ENCODE assay signal across 1 cellular context in genomic region chr19:43503501-43504425, GRCh38.
TF ChIP-seq lines count a peak whose summit lies in the region.

No MANE protein-coding gene starts in this region.

TF ChIP-seq in WTC11, 78 proteins besides CTCF, POLR2A, EP300 and RAD21 (continued from another document):
- TF ChIP-seq ARID4B (CRISPR knock-in tag; IDR thresholded peaks at IDR 0.05; ENCODE audit: borderline replicate concordance): peak; percentile 40; the same call in 1 of the 2 replicates
- 0 out of 2 replicates have a peak, but pooled peaks have one; percentile 24 for TF ChIP-seq FOXP4 (CRISPR knock-in tag; IDR thresholded peaks at IDR 0.05)
TF ChIP-seq in WTC11: peak in this region for 2.
